10 cellular contexts compared by ENCODE assay signal in genomic region chr6:16503919-16504554, GRCh38.
A peak's percentile ranks its signal among the peaks of the same experiment; 100 is the strongest.
DNase-seq lines count a peak whose midpoint lies in the region; ATAC-seq and TF ChIP-seq lines count a peak whose summit lies in the region.
"Had no signal": no experiment of that assay in that cellular context is flagged by ENCODE, and none has a peak within 500 bp of the region (broad histone marks: within the 10 kb centered on the region; RNA-seq: fewer than 3 reads in every experiment).

No MANE protein-coding gene starts in this region.

- H3K4me1 Mint-ChIP-seq in immature natural killer cell = peaks cover 20 to 24% of the 10 kb centered on the region in 2 donors

- peak overlapping the region in 2 of 6 donors; percentile 28 to 71 for H3K27ac Mint-ChIP-seq in immature natural killer cell

- H3K9me3 Mint-ChIP-seq in immature natural killer cell = no peaks in the 10 kb centered on the region

- H3K4me3 ChIP-seq in HAP-1 = no peak overlapping the region
- H3K4me3 ChIP-seq: heart left ventricle had no signal

- H3K27me3 ChIP-seq in HAP-1 (ENCODE audit: low read depth) = no peaks in the 10 kb centered on the region
- H3K27me3 ChIP-seq: heart left ventricle had no signal

- in situ Hi-C loops in GM13977 (cut with MboI; ENCODE audit: low pct_unique_long_range_greater_than_20kb, low sequenced_read_pairs, unreplicated experiment) = no loop called here
- in situ Hi-C loops in HAP-1 (cut with MboI; ENCODE audit: low sequenced_read_pairs) = loop anchor here (25.0 kb wide), 1 partner anchor 583 kb away; no protein-coding TSS in a partner anchor

- no peaks in the 10 kb centered on the region for H3K36me3 ChIP-seq in HAP-1 (replicated peaks)
- H3K36me3 ChIP-seq: heart left ventricle had no signal

- no peaks in the 10 kb centered on the region for H3K9me3 ChIP-seq in HAP-1

- ATAC-seq in GM18519 (IDR thresholded peaks at IDR 0.05; ENCODE audit: low FRiP score, unreplicated experiment) (peak; percentile 59), HG02571 (IDR thresholded peaks at IDR 0.05; ENCODE audit: unreplicated experiment) (peak; percentile 81)

- H3K4me3 Mint-ChIP-seq in immature natural killer cell = peak overlapping the region in 3 of 5 donors; percentile 39 to 66 (median 46)

- no peaks in the 10 kb centered on the region for H3K4me1 ChIP-seq in HAP-1

- DNase-seq in KG1 (lab: John Stamatoyannopoulos, UW) (peak; percentile 42), immature natural killer cell (peak; percentile 51 to 65 (median 51)), GM13977 (ENCODE audit: low spot score) (no peak), HAP-1 (ENCODE audit: low spot score in 2 of 2) (no peak), NCI-H446 (lab: John Stamatoyannopoulos, UW) (no peak), nucleus accumbens (lab: John Stamatoyannopoulos, UW) (no peak)
- DNase-seq: activated naive CD4-positive, alpha-beta T cell treated with anti-CD3 and anti-CD28 coated beads, Interleukin-2, amount 50 U/mL, for 16 hours; heart left ventricle had no signal

- H3K27me3 Mint-ChIP-seq in immature natural killer cell (ENCODE audit: low read depth in 3 of 3) = peaks cover 0 to 8% (median 5%) of the 10 kb centered on the region in 3 donors

- TF ChIP-seq CTCF in GM13977 (IDR thresholded peaks at IDR 0.05; ENCODE audit: extremely low read depth, insufficient read depth, missing control alignments) = no peak

- H3K36me3 Mint-ChIP-seq in immature natural killer cell = peaks cover 0 to 8% (median 4%) of the 10 kb centered on the region in 3 donors

Comparison
In these comparisons a context has a peak if more than half of its experiments do, and no peak if none do; other contexts are left out.
1. DNase-seq: peak in KG1 (single experiment) and immature natural killer cell (3 of 3); none in GM13977 (single experiment), HAP-1 (0 of 2), NCI-H446 (0 of 2) and nucleus accumbens (0 of 56).